ENCODE assay signal across 8 cellular contexts in the genomic region with DNA sequence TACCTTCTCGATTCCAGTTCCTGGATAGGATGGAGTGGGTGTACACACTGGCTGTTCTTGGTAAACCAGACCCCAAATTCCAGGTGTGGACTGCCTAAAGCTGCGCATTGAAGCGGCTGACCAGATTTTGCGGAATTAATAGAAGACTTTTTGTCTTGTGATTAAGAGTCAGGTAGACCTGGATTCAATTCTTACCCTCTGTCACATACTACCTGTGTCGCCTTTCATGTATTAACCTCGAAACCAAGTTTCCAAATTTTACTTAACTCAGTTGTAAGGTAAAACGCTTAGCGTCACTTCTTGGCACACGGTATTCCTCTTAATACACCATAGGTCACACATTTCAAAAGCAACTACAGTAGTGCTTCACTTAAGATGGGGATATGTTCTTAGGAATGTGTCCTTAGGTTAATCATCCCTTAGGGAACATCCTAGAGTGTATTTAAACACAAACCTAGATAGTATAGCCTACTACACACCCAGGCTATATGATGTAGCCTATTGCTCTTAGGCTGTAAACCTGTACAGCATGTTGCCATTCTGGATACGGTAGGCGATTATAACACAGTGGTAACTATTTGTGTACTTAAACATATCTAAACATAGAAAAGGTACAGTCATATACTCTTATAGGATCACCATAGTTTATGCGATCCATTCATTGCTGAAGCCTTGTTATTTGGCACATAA. TPM values are rescaled to one million over a fixed set of nuclear protein-coding genes. Genes with fewer than 3 reads are reported as not detected.
DNase-seq lines count a peak whose midpoint lies in the region; ATAC-seq, FAIRE-seq and TF ChIP-seq lines count a peak whose summit lies in the region.

No MANE protein-coding gene starts in this region.

- peaks cover 8% of the 10 kb centered on the region for H3K27me3 Mint-ChIP-seq in GM23338 (ENCODE audit: insufficient read depth, low read depth, poor library complexity)
- H3K27me3 Mint-ChIP-seq in glutamatergic neuron (ENCODE audit: unreplicated experiment), result peaks cover 5% of the 10 kb centered on the region

- H3K27ac Mint-ChIP-seq in GM23338, result peak overlapping the region; percentile 97; the same call in 1 of the 2 replicates
- H3K27ac Mint-ChIP-seq in glutamatergic neuron (ENCODE audit: unreplicated experiment), result peak overlapping the region; percentile 98

- H4K20me1 ChIP-seq in GM23338 (replicated peaks; ENCODE audit: insufficient read depth), result no peaks in the 10 kb centered on the region

- ATAC-seq in GM23338, result no peak

- TF ChIP-seq CTCF in GM23338 (conservative IDR thresholded peaks at IDR 0.05; ENCODE audit: low read depth in 2 of 2) (no peak), WERI-Rb-1 (IDR thresholded peaks at IDR 0.05; ENCODE audit: low read depth, low read length) (no peak), glutamatergic neuron (IDR thresholded peaks at IDR 0.05; ENCODE audit: partially characterized antibody, unreplicated experiment) (no peak)

- H3K27ac ChIP-seq in GM23338 (ENCODE audit: low read depth), result peak overlapping the region; percentile 78
- peak overlapping the region; percentile 94 for H3K27ac ChIP-seq in WERI-Rb-1
- peak overlapping the region; percentile 88 to 97 for H3K27ac ChIP-seq in small intestine (ENCODE audit: low read depth in 1 of 2, low read length in 1 of 2)

- H2AFZ ChIP-seq in GM23338, result peak overlapping the region; percentile 90

- peak overlapping the region; percentile 92 for H3K4me2 ChIP-seq in GM23338

- no peaks in the 10 kb centered on the region for H3K9me3 ChIP-seq in WERI-Rb-1 (ENCODE audit: severe bottlenecking)
- no peaks in the 10 kb centered on the region for H3K9me3 ChIP-seq in small intestine (ENCODE audit: control insufficient read depth, low read depth)

- H3K9me3 Mint-ChIP-seq in GM23338 (no peaks in the 10 kb centered on the region; the same call in 2 of the 3 replicates), glutamatergic neuron (ENCODE audit: unreplicated experiment) (peaks cover 4% of the 10 kb centered on the region)

- no peaks in the 10 kb centered on the region for H3K9me2 ChIP-seq in GM23338 (ENCODE audit: insufficient read depth)

- DNase-seq in GM23338 (ENCODE audit: low spot score) (peak; percentile 3), WERI-Rb-1 (no peak), glutamatergic neuron (no peak), small intestine (peak; percentile 5), putamen (ENCODE audit: low spot score) (no peak), posterior vena cava (ENCODE audit: low spot score) (no peak), NCI-H2029 treated with DMSO at 0.1 percent for 48 hours (lab: John Stamatoyannopoulos, UW) (no peak), posterior cingulate gyrus (no peak)

- H3K36me3 ChIP-seq in GM23338 (ENCODE audit: insufficient read depth) (no peaks in the 10 kb centered on the region), WERI-Rb-1 (peaks cover 21% of the 10 kb centered on the region), small intestine (ENCODE audit: control insufficient read depth in 2 of 2, insufficient read depth in 2 of 2, low read length in 2 of 2) (no peaks in the 10 kb centered on the region)

- no peaks in the 10 kb centered on the region for H3K27me3 ChIP-seq in GM23338 (ENCODE audit: insufficient read depth)
- no peaks in the 10 kb centered on the region for H3K27me3 ChIP-seq in WERI-Rb-1 (ENCODE audit: insufficient read depth, low read depth, severe bottlenecking)
- H3K27me3 ChIP-seq in small intestine (ENCODE audit: control insufficient read depth in 2 of 2, insufficient read depth in 2 of 2, low read length in 2 of 2), result no peaks in the 10 kb centered on the region

- H3K4me1 ChIP-seq in GM23338 (ENCODE audit: insufficient read depth) (peaks cover 6% of the 10 kb centered on the region), small intestine (ENCODE audit: control insufficient read depth in 2 of 2, insufficient read depth in 1 of 2, low read depth in 1 of 2, low read length in 1 of 2) (peaks cover 2 to 8% of the 10 kb centered on the region in 2 donors)

- FAIRE-seq in small intestine (lab: Jason Lieb, UNC), result no peak

- 51 to 58% (median 52%) methylated on average over 12 of the region's 12 CpGs for WGBS in small intestine, 3 donors

- peaks cover 10% of the 10 kb centered on the region for H3K36me3 Mint-ChIP-seq in GM23338 (ENCODE audit: low read depth)
- no peaks in the 10 kb centered on the region for H3K36me3 Mint-ChIP-seq in glutamatergic neuron (ENCODE audit: unreplicated experiment)

- intact Hi-C loops in posterior vena cava (cut with DNase I), result loop anchor here in 1 of 2 donors (10.0 kb wide), 1 partner anchor 258 kb away; no protein-coding TSS in a partner anchor
- intact Hi-C loops in posterior cingulate gyrus (cut with DNase I), result loop anchor here (1.0 to 5.0 kb wide), 2 partner anchors 72 to 121 kb away; a partner anchor contains a TSS

- H3K4me1 Mint-ChIP-seq in GM23338 (peaks cover 7% of the 10 kb centered on the region; the same call in 2 of the 3 replicates), glutamatergic neuron (ENCODE audit: low read depth, unreplicated experiment) (peaks cover 6% of the 10 kb centered on the region)

- H3K79me2 ChIP-seq in GM23338 (replicated peaks; ENCODE audit: insufficient read depth), result peaks cover 40% of the 10 kb centered on the region

- H3K4me3 ChIP-seq in GM23338, result peak overlapping the region; percentile 61
- H3K4me3 ChIP-seq in WERI-Rb-1 (ENCODE audit: low read depth, low read length), result peak overlapping the region; percentile 51
- H3K4me3 ChIP-seq in small intestine (ENCODE audit: low read depth in 1 of 2, low read length in 2 of 2), result peak overlapping the region in 1 of 2 donors; percentile 72

- H3F3A ChIP-seq in GM23338 (replicated peaks; ENCODE audit: low read depth), result no peaks in the 10 kb centered on the region

- H3K4me3 Mint-ChIP-seq in GM23338 (peak overlapping the region; percentile 98), glutamatergic neuron (ENCODE audit: unreplicated experiment) (peak overlapping the region; percentile 98)

TF ChIP-seq in GM23338, 12 proteins besides CTCF, POLR2A, EP300 and RAD21:
- TF ChIP-seq, protein P1, sequence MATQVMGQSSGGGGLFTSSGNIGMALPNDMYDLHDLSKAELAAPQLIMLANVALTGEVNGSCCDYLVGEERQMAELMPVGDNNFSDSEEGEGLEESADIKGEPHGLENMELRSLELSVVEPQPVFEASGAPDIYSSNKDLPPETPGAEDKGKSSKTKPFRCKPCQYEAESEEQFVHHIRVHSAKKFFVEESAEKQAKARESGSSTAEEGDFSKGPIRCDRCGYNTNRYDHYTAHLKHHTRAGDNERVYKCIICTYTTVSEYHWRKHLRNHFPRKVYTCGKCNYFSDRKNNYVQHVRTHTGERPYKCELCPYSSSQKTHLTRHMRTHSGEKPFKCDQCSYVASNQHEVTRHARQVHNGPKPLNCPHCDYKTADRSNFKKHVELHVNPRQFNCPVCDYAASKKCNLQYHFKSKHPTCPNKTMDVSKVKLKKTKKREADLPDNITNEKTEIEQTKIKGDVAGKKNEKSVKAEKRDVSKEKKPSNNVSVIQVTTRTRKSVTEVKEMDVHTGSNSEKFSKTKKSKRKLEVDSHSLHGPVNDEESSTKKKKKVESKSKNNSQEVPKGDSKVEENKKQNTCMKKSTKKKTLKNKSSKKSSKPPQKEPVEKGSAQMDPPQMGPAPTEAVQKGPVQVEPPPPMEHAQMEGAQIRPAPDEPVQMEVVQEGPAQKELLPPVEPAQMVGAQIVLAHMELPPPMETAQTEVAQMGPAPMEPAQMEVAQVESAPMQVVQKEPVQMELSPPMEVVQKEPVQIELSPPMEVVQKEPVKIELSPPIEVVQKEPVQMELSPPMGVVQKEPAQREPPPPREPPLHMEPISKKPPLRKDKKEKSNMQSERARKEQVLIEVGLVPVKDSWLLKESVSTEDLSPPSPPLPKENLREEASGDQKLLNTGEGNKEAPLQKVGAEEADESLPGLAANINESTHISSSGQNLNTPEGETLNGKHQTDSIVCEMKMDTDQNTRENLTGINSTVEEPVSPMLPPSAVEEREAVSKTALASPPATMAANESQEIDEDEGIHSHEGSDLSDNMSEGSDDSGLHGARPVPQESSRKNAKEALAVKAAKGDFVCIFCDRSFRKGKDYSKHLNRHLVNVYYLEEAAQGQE (IDR thresholded peaks at IDR 0.05; ENCODE audit: unreplicated experiment), result no peak
- TF ChIP-seq, protein P2, sequence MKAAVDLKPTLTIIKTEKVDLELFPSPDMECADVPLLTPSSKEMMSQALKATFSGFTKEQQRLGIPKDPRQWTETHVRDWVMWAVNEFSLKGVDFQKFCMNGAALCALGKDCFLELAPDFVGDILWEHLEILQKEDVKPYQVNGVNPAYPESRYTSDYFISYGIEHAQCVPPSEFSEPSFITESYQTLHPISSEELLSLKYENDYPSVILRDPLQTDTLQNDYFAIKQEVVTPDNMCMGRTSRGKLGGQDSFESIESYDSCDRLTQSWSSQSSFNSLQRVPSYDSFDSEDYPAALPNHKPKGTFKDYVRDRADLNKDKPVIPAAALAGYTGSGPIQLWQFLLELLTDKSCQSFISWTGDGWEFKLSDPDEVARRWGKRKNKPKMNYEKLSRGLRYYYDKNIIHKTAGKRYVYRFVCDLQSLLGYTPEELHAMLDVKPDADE (IDR thresholded peaks at IDR 0.05), result no peak
- TF ChIP-seq EZH2phosphoT487 (IDR thresholded peaks at IDR 0.05; ENCODE audit: unreplicated experiment) (no peak), JUNB (IDR thresholded peaks at IDR 0.05; ENCODE audit: unreplicated experiment) (no peak), CREB1 (CRISPR knock-in tag; IDR thresholded peaks at IDR 0.05; ENCODE audit: low read depth) (no peak), ZNF114 (CRISPR knock-in tag; IDR thresholded peaks at IDR 0.05) (no peak), EZH2 (IDR thresholded peaks at IDR 0.05; ENCODE audit: low read depth, unreplicated experiment) (no peak), POLR2AphosphoS5 (IDR thresholded peaks at IDR 0.05; ENCODE audit: low read depth) (no peak)
TF ChIP-seq in GM23338: peak in this region for 0.

RNA-seq across cellular contexts. Expression of a gene that starts 0.7 kb away (rescaled TPM):
- 24.9 and 26.4 TPM in 2 replicates for total RNA-seq in GM23338 (2014; rRNA removed; shearing (Covaris generic))
- 14.0 and 15.5 TPM in 2 replicates for polyA plus RNA-seq in GM23338 (2016; fragmentation: Nextera tagmentation; extraction: Ambion mirVana)
- total RNA-seq in glutamatergic neuron (ENCODE audit: unreplicated experiment), result 33.4 TPM
- polyA plus RNA-seq in small intestine, result 10 to 100 TPM in 2 of 3 donors, 1 to 10 TPM in 1; 7.6 to 12.1 (median 11.4) TPM
- 10 to 100 TPM; 19.8 to 20.5 TPM for total RNA-seq in posterior vena cava

Comparison
In these comparisons a context has a peak if more than half of its experiments do, and no peak if none do; other contexts are left out.
1. DNase-seq: peak in GM23338 (single experiment) and small intestine (single experiment); none in WERI-Rb-1 (single experiment), glutamatergic neuron (single experiment), putamen (single experiment), posterior vena cava (single experiment), NCI-H2029 treated with DMSO at 0.1 percent for 48 hours (single experiment) and posterior cingulate gyrus (0 of 10).
2. Peak in every context shown above with its lines, with median percentiles within 50 percentile points of each other: H3K27ac ChIP-seq.